In the genomic region with DNA sequence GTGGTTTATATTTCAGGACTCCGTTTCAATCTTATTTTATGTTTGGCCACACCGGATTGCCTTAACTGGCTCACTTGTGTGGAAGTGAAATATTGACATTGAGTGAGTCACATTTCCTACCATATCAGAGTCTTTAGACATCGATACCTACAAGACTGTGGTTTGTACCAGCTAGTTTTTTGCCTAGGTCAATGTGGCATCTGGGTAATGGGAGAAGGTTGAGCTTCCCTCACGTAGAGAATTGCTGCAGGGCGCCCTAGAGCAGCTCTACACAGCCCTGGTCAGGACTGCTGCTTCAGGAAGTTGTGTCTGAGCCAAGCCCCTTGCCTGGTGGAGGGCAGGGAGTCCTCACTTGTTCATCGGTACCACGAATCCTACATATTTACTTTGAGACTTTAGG, we compare ENCODE assay signal across 9 cellular contexts. TPM values are rescaled to one million over a fixed set of nuclear protein-coding genes. Genes with fewer than 3 reads are reported as not detected.
A peak's percentile ranks its signal among the peaks of the same experiment; 100 is the strongest.
DNase-seq lines count a peak whose midpoint lies in the region; ATAC-seq and TF ChIP-seq lines count a peak whose summit lies in the region.
"Had no signal": no experiment of that assay in that cellular context is flagged by ENCODE, and none has a peak within 500 bp of the region (broad histone marks: within the 10 kb centered on the region; RNA-seq: fewer than 3 reads in every experiment).

No MANE protein-coding gene starts in this region.

- no peaks in the 10 kb centered on the region for H3K27me3 ChIP-seq in testis

- no peak overlapping the region for H3K27ac ChIP-seq in testis

- H3K4me3 ChIP-seq in WI38 (ENCODE audit: low read depth, low read length) (peak overlapping the region; percentile 69), iPS-11a (ENCODE audit: low read depth, low read length) (peak overlapping the region; percentile 79), testis (peak overlapping the region; percentile 68 to 81)

- TF ChIP-seq POLR2A in testis (IDR thresholded peaks at IDR 0.05): no peak

- no peak for TF ChIP-seq CTCF in WI38 (IDR thresholded peaks at IDR 0.05; ENCODE audit: low read depth, low read length)
- no peak for TF ChIP-seq CTCF in testis (IDR thresholded peaks at IDR 0.05)

- ATAC-seq in GM19023 (IDR thresholded peaks at IDR 0.05; ENCODE audit: unreplicated experiment): no peak

- no peaks in the 10 kb centered on the region for H3K9me3 ChIP-seq in testis

- peak; percentile 27 for DNase-seq in activated T-cell treated with anti-CD3 and anti-CD28 coated beads, Interleukin-2, amount 50 U/mL, for 1 hour
- DNase-seq in activated T-cell treated with anti-CD3 and anti-CD28 coated beads for 4 hours (no peak), testis (no peak), NCI-H2227 (lab: John Stamatoyannopoulos, UW; ENCODE audit: unreplicated experiment) (no peak), NCI-H510A (lab: John Stamatoyannopoulos, UW) (no peak)
- DNase-seq: Calu3 had no signal

- H3K36me3 ChIP-seq in testis (ENCODE audit: low read depth, missing control alignments): no peaks in the 10 kb centered on the region

- no peaks in the 10 kb centered on the region for H3K4me1 ChIP-seq in testis

- intact Hi-C loops in testis (cut with DNase I; ENCODE audit: low total_unique reads): no loop called here

- 33 to 39% methylated on average over 7 of the region's 7 CpGs for WGBS in testis, 2 donors

RNA-seq across cellular contexts. Expression of gene GRAMD1B, which starts 1.6 kb away (rescaled TPM):
- 10 to 100 TPM; 48.1 to 78.9 TPM for total RNA-seq in testis
- polyA plus RNA-seq in testis (ENCODE audit: insufficient read depth, low read depth, low replicate concordance): 48.9 TPM
